8 cellular contexts compared by ENCODE assay signal in the genomic region with DNA sequence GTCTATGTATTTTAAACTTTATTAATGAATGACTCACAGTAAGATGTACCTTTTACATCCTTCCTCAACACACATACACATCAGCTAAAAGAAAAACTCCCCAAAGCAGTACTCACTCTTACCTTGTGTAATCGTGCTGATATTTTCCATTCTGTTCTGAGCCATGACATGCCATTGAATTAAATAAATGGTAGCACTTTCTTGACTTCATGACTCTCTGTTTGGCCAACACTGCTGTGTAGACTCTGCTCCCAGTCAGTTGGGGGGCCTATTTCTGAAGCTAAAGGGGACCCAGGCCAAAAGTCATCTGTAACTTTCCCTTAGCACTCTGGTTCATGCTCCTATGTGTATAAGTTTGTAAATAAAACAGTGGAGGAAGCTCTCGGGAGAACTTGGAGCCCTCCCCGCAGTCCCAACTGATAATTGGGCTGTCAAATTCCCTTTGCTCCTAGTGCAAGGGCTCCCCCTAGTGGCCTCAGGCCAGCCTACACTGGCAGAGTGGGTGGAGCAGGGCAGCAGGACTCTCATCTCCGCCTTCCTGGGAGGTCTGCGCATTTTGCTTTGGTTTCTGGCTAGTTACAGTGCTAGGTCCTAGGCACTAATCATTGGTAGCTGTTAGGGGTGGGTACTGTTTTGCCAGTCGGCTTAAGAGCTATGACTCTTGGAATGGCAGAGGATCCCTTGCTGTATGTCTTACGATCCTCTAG. TPM values are rescaled to one million over a fixed set of nuclear protein-coding genes. Genes with fewer than 3 reads are reported as not detected.
DNase-seq lines count a peak whose midpoint lies in the region; ATAC-seq, FAIRE-seq and TF ChIP-seq lines count a peak whose summit lies in the region.

No MANE protein-coding gene starts in this region.

- H3K27me3 ChIP-seq in DND-41 (ENCODE audit: insufficient read depth, low read length, poor library complexity) (peaks cover 3% of the 10 kb centered on the region), tibial artery (peaks cover 0 to 19% of the 10 kb centered on the region in 2 donors)

- TF ChIP-seq CTCF in DND-41 (IDR thresholded peaks at IDR 0.05; ENCODE audit: borderline replicate concordance, extremely low read depth, low read length, poor library complexity, severe bottlenecking) (peak; percentile 97), fibroblast of villous mesenchyme (IDR thresholded peaks at IDR 0.05; ENCODE audit: insufficient read depth, low read depth, low read length) (peak; percentile 98), tibial artery (IDR thresholded peaks at IDR 0.05) (peak; percentile 63 to 80)

- ATAC-seq in DND-41 (ENCODE audit: insufficient read depth, low read depth) (peak; percentile 97), GM21717 (IDR thresholded peaks at IDR 0.05; ENCODE audit: unreplicated experiment) (peak; percentile 73)

- no peak overlapping the region for H3K4me2 ChIP-seq in DND-41 (ENCODE audit: insufficient read depth, low read length)

- intact Hi-C loops in tibial artery (cut with DNase I; ENCODE audit: low total_unique reads), result no loop called here

- H3K79me2 ChIP-seq in DND-41 (ENCODE audit: insufficient read depth, low read length), result no peaks in the 10 kb centered on the region

- no peak overlapping the region for H3K27ac ChIP-seq in DND-41 (ENCODE audit: low read length)
- no peak overlapping the region for H3K27ac ChIP-seq in tibial artery

- no peaks in the 10 kb centered on the region for H3K36me3 ChIP-seq in DND-41 (ENCODE audit: insufficient read depth, low read length)
- H3K36me3 ChIP-seq in tibial artery, result no peaks in the 10 kb centered on the region

- no peak for FAIRE-seq in RCC 7860 (lab: Jason Lieb, UNC)

- no peaks in the 10 kb centered on the region for H3K9me3 ChIP-seq in DND-41 (ENCODE audit: insufficient read depth, low read length, severe bottlenecking)
- no peaks in the 10 kb centered on the region for H3K9me3 ChIP-seq in tibial artery

- no peak overlapping the region for H3K9ac ChIP-seq in DND-41 (ENCODE audit: low read depth, low read length)

- H3K4me1 ChIP-seq in DND-41 (ENCODE audit: insufficient read depth, low read length) (no peaks in the 10 kb centered on the region), tibial artery (peaks cover 0 to 6% (median 1%) of the 10 kb centered on the region in 4 donors)

- H4K20me1 ChIP-seq in DND-41 (ENCODE audit: insufficient read depth, low read length), result no peaks in the 10 kb centered on the region; the same call in 1 of the 2 replicates

- DNase-seq in DND-41, result peak; percentile 76
- peak; percentile 56 for DNase-seq in HuH-7.5 (ENCODE audit: low spot score)
- peak; percentile 22 for DNase-seq in RCC 7860 (ENCODE audit: low spot score)
- peak; percentile 7 to 14 for DNase-seq in activated T-helper 1 cell treated with anti-CD3 and anti-CD28 coated beads, Interleukin-2, amount 50 U/mL, for 16 hours (ENCODE audit: low read depth in 1 of 2, low spot score in 1 of 2)
- peak; percentile 62 for DNase-seq in fibroblast of villous mesenchyme (ENCODE audit: low read depth)
- peak in 45 of 56 donors; percentile 3 to 85 (median 37) for DNase-seq in nucleus accumbens (lab: John Stamatoyannopoulos, UW)
- DNase-seq in tibial artery, result peak; percentile 73 to 79

- no peak overlapping the region for H3K4me3 ChIP-seq in DND-41 (ENCODE audit: low read depth in 1 of 2, low read length in 2 of 2)
- H3K4me3 ChIP-seq in fibroblast of villous mesenchyme (ENCODE audit: low read depth, low read length), result no peak overlapping the region
- H3K4me3 ChIP-seq in tibial artery, result no peak overlapping the region

- no peak overlapping the region for H2AFZ ChIP-seq in DND-41 (ENCODE audit: low read depth, low read length)

RNA-seq across cellular contexts. Expression of a gene that starts 1.7 kb away (rescaled TPM):
- total RNA-seq in fibroblast of villous mesenchyme, result not detected in 2 replicates

RNA-seq across cellular contexts. Expression of a gene that starts 33.7 kb away (rescaled TPM):
- total RNA-seq in fibroblast of villous mesenchyme, result not detected in 2 replicates

Comparison
In these comparisons a context has a peak if more than half of its experiments do, and no peak if none do; other contexts are left out.
1. DNase-seq: peak in every context shown above with its lines; median percentile 76 in DND-41; 76 in tibial artery; 62 in fibroblast of villous mesenchyme; 56 in HuH-7.5; 37 in nucleus accumbens; 22 in RCC 7860; 10 in activated T-helper 1 cell treated with anti-CD3 and anti-CD28 coated beads, Interleukin-2, amount 50 U/mL, for 16 hours.